8 cellular contexts compared by ENCODE assay signal in the genomic region with DNA sequence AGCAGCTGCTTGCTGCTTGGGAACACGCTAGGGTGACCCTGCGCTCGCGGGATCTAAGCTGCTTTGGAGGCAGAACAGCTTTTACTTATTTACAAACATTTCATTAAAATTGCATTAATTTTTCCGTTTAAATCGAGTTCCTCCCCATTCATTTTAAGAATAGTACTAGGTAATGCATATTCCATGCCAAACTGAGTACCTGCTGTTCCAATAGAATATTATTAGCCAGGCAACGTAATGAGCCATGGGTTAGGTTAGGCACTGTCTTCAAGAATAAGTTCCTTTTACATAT. TPM values are rescaled to one million over a fixed set of nuclear protein-coding genes. Genes with fewer than 3 reads are reported as not detected.
DNase-seq lines count a peak whose midpoint lies in the region; ATAC-seq and TF ChIP-seq lines count a peak whose summit lies in the region.

No MANE protein-coding gene starts in this region.

- peaks cover 5% of the 10 kb centered on the region for H3K36me3 Mint-ChIP-seq in T-helper 1 cell treated with Interleukin-12 subunit alpha and Interleukin-12 subunit beta and Interleukin-4 antibody, amounts not matched to agents 30 μg/mL and 1 μg/mL, for 36 hours (ENCODE audit: low read depth)

- no peak overlapping the region; a peak in 1 of 4 replicates for H3K27ac ChIP-seq in SK-N-SH (ENCODE audit: low read depth in 2 of 2, low read length in 1 of 2)
- peak overlapping the region in 3 of 4 donors; percentile 89 to 92 (median 89) for H3K27ac ChIP-seq in gastroesophageal sphincter
- peak overlapping the region; percentile 92 to 99 (median 94) for H3K27ac ChIP-seq in spleen

- WGBS in SK-N-SH (ENCODE audit: low lambda C conversion rate), result 6% methylated on average over 7 of the region's 7 CpGs
- 0 to 2% methylated on average over 3 to 6 of the region's 7 CpGs for WGBS in gastroesophageal sphincter (ENCODE audit: low coverage in 1 of 2), 2 donors
- WGBS in spleen, 5 donors, result 0 to 2% (median 1%) methylated on average over 7 of the region's 7 CpGs

- no peaks in the 10 kb centered on the region for H3K9me3 ChIP-seq in SK-N-SH
- H3K9me3 ChIP-seq in gastroesophageal sphincter, result no peaks in the 10 kb centered on the region
- H3K9me3 ChIP-seq in spleen, result no peaks in the 10 kb centered on the region

- peaks cover 4% of the 10 kb centered on the region; the same call in 1 of the 2 replicates for H3K79me2 ChIP-seq in SK-N-SH (ENCODE audit: insufficient read depth)

- peak overlapping the region; percentile 96 for H3K4me2 ChIP-seq in SK-N-SH

- peak overlapping the region; percentile 81; the same call in 1 of the 2 replicates for H2AFZ ChIP-seq in SK-N-SH (ENCODE audit: low read depth)

- no peaks in the 10 kb centered on the region for H4K20me1 ChIP-seq in SK-N-SH (ENCODE audit: insufficient read depth)

- H3K4me3 ChIP-seq in SK-N-SH (ENCODE audit: low read depth in 2 of 2, low read length in 1 of 2) (peak overlapping the region; percentile 80 to 89), gastroesophageal sphincter (peak overlapping the region; percentile 50 to 88), spleen (peak overlapping the region; percentile 91 to 100 (median 97))

- POLR2A ChIA-PET in SK-N-SH (lab: Yijun Ruan, JAX), result interaction anchor here (0.5 to 1.1 kb wide), 3 partner anchors 12 to 655 kb away, joined by 3 to 4 read pairs (median 3); partner anchors contain the start of gene IDE

- no peaks in the 10 kb centered on the region for H3K27me3 Mint-ChIP-seq in T-helper 1 cell treated with Interleukin-12 subunit alpha and Interleukin-12 subunit beta and Interleukin-4 antibody, amounts not matched to agents 30 μg/mL and 1 μg/mL, for 36 hours (ENCODE audit: low read depth)

- H3K9me3 Mint-ChIP-seq in T-helper 1 cell treated with Interleukin-12 subunit alpha and Interleukin-12 subunit beta and Interleukin-4 antibody, amounts not matched to agents 30 μg/mL and 1 μg/mL, for 36 hours, result no peaks in the 10 kb centered on the region

- TF ChIP-seq POLR2A in gastroesophageal sphincter (IDR thresholded peaks at IDR 0.05) (no peak), spleen (IDR thresholded peaks at IDR 0.05) (no peak)

- no peaks in the 10 kb centered on the region for H3K27me3 ChIP-seq in SK-N-SH (ENCODE audit: insufficient read depth)
- H3K27me3 ChIP-seq in gastroesophageal sphincter, result no peaks in the 10 kb centered on the region
- H3K27me3 ChIP-seq in spleen (replicated peaks in 1 of 7), result no peaks in the 10 kb centered on the region

- H3K36me3 ChIP-seq in SK-N-SH (replicated peaks in 1 of 2; ENCODE audit: control insufficient read depth in 1 of 2, insufficient read depth in 2 of 2, low read length in 1 of 2) (no peaks in the 10 kb centered on the region), gastroesophageal sphincter (no peaks in the 10 kb centered on the region), spleen (no peaks in the 10 kb centered on the region)

- DNase-seq in T-helper 1 cell (no peak), SK-N-SH (no peak), spleen (no peak), left lobe of liver (ENCODE audit: low spot score) (no peak), AG20443 (ENCODE audit: low spot score) (no peak)

- CTCF ChIA-PET in SK-N-SH (lab: Yijun Ruan, JAX), result interaction anchor here (0.9 to 2.5 kb wide), 3 partner anchors 11 to 633 kb away, joined by 5 to 13 read pairs (median 7); partner anchors contain the start of gene MYOF

- H3K4me1 ChIP-seq in SK-N-SH (ENCODE audit: control insufficient read depth in 1 of 2, insufficient read depth in 2 of 2, low read depth in 1 of 2, low read length in 1 of 2), result no peaks in the 10 kb centered on the region; a peak in 2 of 4 replicates
- peaks cover 0 to 22% (median 7%) of the 10 kb centered on the region in 3 donors for H3K4me1 ChIP-seq in gastroesophageal sphincter
- H3K4me1 ChIP-seq in spleen, result peaks cover 11 to 60% (median 36%) of the 10 kb centered on the region in 6 donors

- H3K9ac ChIP-seq in SK-N-SH, result peak overlapping the region; percentile 61; the same call in 1 of the 2 replicates

- peaks cover 36% of the 10 kb centered on the region for H3K4me1 Mint-ChIP-seq in T-helper 1 cell treated with Interleukin-12 subunit alpha and Interleukin-12 subunit beta and Interleukin-4 antibody, amounts not matched to agents 30 μg/mL and 1 μg/mL, for 36 hours (ENCODE audit: low read depth)

- peak overlapping the region; percentile 83 for H3K27ac Mint-ChIP-seq in T-helper 1 cell treated with Interleukin-12 subunit alpha and Interleukin-12 subunit beta and Interleukin-4 antibody, amounts not matched to agents 30 μg/mL and 1 μg/mL, for 36 hours

- H3K4me3 Mint-ChIP-seq in T-helper 1 cell treated with Interleukin-12 subunit alpha and Interleukin-12 subunit beta and Interleukin-4 antibody, amounts not matched to agents 30 μg/mL and 1 μg/mL, for 36 hours, result peak overlapping the region; percentile 80

- no peak for TF ChIP-seq RAD21 in SK-N-SH (IDR thresholded peaks at IDR 0.05; ENCODE audit: low read length)

- H3K9me2 ChIP-seq in SK-N-SH, result no peaks in the 10 kb centered on the region

- peaks cover 5% of the 10 kb centered on the region for H3F3A ChIP-seq in SK-N-SH (replicated peaks; ENCODE audit: insufficient read depth)

- ATAC-seq in gastroesophageal sphincter (no peak), left lobe of liver (no peak), GM21723 (IDR thresholded peaks at IDR 0.05; ENCODE audit: unreplicated experiment) (no peak)

- TF ChIP-seq EP300 in SK-N-SH (IDR thresholded peaks at IDR 0.05; ENCODE audit: borderline replicate concordance in 1 of 2, low read depth in 1 of 2, low read length in 1 of 2) (no peak), gastroesophageal sphincter (IDR thresholded peaks at IDR 0.05) (no peak)

- intact Hi-C loops in spleen (cut with DNase I; ENCODE audit: low total_unique reads), result no loop called here

- no peak for TF ChIP-seq CTCF in SK-N-SH (IDR thresholded peaks at IDR 0.05)
- TF ChIP-seq CTCF in gastroesophageal sphincter (IDR thresholded peaks at IDR 0.05), result no peak
- TF ChIP-seq CTCF in spleen (IDR thresholded peaks at IDR 0.05 in 8 of 11, conservative IDR thresholded peaks at IDR 0.05 in 3 of 11), result no peak

TF ChIP-seq in SK-N-SH, 30 proteins besides CTCF, POLR2A, EP300 and RAD21 (continues in another document):
- no peak for TF ChIP-seq TEAD4 (IDR thresholded peaks at IDR 0.05; ENCODE audit: borderline replicate concordance, insufficient read depth)
- TF ChIP-seq IRF3 (IDR thresholded peaks at IDR 0.05; ENCODE audit: low read depth, low read length), result no peak
- TF ChIP-seq JUND (IDR thresholded peaks at IDR 0.05), result no peak
- TF ChIP-seq USF1 (IDR thresholded peaks at IDR 0.05; ENCODE audit: borderline replicate concordance, low read depth), result no peak
- no peak for TF ChIP-seq NRF1 (IDR thresholded peaks at IDR 0.05; ENCODE audit: low read depth, low read length)
- TF ChIP-seq FOSL2 (IDR thresholded peaks at IDR 0.05; ENCODE audit: borderline replicate concordance, low read depth), result no peak
- no peak for TF ChIP-seq GATA2 (CRISPR knock-in tag; IDR thresholded peaks at IDR 0.05)
- no peak for TF ChIP-seq GABPA (IDR thresholded peaks at IDR 0.05; ENCODE audit: low read depth)
- TF ChIP-seq, protein P1, sequence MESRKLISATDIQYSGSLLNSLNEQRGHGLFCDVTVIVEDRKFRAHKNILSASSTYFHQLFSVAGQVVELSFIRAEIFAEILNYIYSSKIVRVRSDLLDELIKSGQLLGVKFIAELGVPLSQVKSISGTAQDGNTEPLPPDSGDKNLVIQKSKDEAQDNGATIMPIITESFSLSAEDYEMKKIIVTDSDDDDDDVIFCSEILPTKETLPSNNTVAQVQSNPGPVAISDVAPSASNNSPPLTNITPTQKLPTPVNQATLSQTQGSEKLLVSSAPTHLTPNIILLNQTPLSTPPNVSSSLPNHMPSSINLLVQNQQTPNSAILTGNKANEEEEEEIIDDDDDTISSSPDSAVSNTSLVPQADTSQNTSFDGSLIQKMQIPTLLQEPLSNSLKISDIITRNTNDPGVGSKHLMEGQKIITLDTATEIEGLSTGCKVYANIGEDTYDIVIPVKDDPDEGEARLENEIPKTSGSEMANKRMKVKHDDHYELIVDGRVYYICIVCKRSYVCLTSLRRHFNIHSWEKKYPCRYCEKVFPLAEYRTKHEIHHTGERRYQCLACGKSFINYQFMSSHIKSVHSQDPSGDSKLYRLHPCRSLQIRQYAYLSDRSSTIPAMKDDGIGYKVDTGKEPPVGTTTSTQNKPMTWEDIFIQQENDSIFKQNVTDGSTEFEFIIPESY (IDR thresholded peaks at IDR 0.05; ENCODE audit: borderline replicate concordance, low read depth), result no peak
- no peak for TF ChIP-seq MXI1 (IDR thresholded peaks at IDR 0.05; ENCODE audit: low read depth, low read length)
- no peak for TF ChIP-seq MEF2A (IDR thresholded peaks at IDR 0.05; ENCODE audit: borderline replicate concordance, low read depth)
- no peak for TF ChIP-seq SMC3 (IDR thresholded peaks at IDR 0.05; ENCODE audit: low read depth, low read length)
- TF ChIP-seq ELF1 (IDR thresholded peaks at IDR 0.05), result no peak
- TF ChIP-seq TAF1 (IDR thresholded peaks at IDR 0.05; ENCODE audit: borderline replicate concordance, low read depth, low read length), result no peak
- no peak for TF ChIP-seq NFIC (IDR thresholded peaks at IDR 0.05; ENCODE audit: borderline replicate concordance)
- no peak for TF ChIP-seq FOXJ3 (CRISPR knock-in tag; IDR thresholded peaks at IDR 0.05)
- TF ChIP-seq YY1 (IDR thresholded peaks at IDR 0.05; ENCODE audit: low read depth), result no peak

RNA-seq across cellular contexts. Expression of gene EXOC6, which starts 0.9 kb away (rescaled TPM):
- polyA plus RNA-seq in SK-N-SH (2012; rRNA removed) (2.3 and 2.4 TPM in 2 replicates), spleen (10 to 100 TPM in 1 of 3 donors, 1 to 10 TPM in 2; 7.0 to 10.8 (median 8.8) TPM)
- 3.4 and 3.7 TPM in 2 replicates for polyA plus RNA-seq in SK-N-SH (2012; cell fraction: cytosol; rRNA removed)
- polyA plus RNA-seq in SK-N-SH (2012; cell fraction: nucleus; rRNA removed), result 1.2 and 2.8 TPM in 2 replicates
- total RNA-seq in gastroesophageal sphincter (10 to 100 TPM; 14.4 to 22.4 (median 16.8) TPM), spleen (10 to 100 TPM; 19.3 to 40.0 (median 31.5) TPM), left lobe of liver (4.9 TPM)

Comparison
In these comparisons a context has a peak if more than half of its experiments do, and no peak if none do; other contexts are left out.
1. H3K27ac ChIP-seq: peak in gastroesophageal sphincter (3 of 4) and spleen (8 of 8); none in SK-N-SH (0 of 2).
2. Peak in every context shown above with its lines, with median percentiles within 50 percentile points of each other: H3K4me3 ChIP-seq.